In genomic region chrX:47145408-47146120, GRCh38 we compare ENCODE assay signal across 1 cellular context.
TF ChIP-seq lines count a peak whose summit lies in the region.

No MANE protein-coding gene starts in this region.

TF ChIP-seq in GM23338, 12 proteins besides CTCF, POLR2A, EP300 and RAD21 (continued from another document):
- TF ChIP-seq REST (IDR thresholded peaks at IDR 0.05; ENCODE audit: unreplicated experiment) (no peak), ETS1 (IDR thresholded peaks at IDR 0.05) (no peak), ZNF114 (CRISPR knock-in tag; IDR thresholded peaks at IDR 0.05) (no peak), EZH2 (IDR thresholded peaks at IDR 0.05; ENCODE audit: low read depth, unreplicated experiment) (no peak), POLR2AphosphoS5 (IDR thresholded peaks at IDR 0.05; ENCODE audit: low read depth) (no peak), STAT1 (IDR thresholded peaks at IDR 0.05; ENCODE audit: unreplicated experiment) (no peak)
